ENCODE assay signal across 1 cellular context in the genomic region with DNA sequence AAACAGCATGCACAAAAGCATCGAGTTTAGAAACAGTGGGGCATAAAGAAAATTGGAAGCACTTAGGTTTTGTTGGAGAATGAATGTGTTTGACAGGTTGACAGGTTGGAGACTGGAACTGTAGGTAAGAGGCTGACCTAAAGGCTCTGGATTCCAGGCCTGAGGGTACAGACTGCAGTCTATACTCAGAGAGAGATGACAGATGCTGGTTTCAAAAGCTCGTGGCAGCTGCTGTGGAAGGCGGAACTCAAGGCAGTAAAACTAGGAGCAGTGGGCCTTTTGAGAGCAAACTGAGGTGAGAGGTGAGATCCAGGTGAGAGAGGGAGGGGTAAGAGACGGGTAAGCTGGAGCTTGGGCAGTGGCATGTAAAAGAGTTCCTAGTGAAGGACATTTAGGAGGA.
TF ChIP-seq lines count a peak whose summit lies in the region.

No MANE protein-coding gene starts in this region.

TF ChIP-seq in GM23338, 12 proteins besides CTCF, POLR2A, EP300 and RAD21 (continued from another document):
- TF ChIP-seq, protein P1, sequence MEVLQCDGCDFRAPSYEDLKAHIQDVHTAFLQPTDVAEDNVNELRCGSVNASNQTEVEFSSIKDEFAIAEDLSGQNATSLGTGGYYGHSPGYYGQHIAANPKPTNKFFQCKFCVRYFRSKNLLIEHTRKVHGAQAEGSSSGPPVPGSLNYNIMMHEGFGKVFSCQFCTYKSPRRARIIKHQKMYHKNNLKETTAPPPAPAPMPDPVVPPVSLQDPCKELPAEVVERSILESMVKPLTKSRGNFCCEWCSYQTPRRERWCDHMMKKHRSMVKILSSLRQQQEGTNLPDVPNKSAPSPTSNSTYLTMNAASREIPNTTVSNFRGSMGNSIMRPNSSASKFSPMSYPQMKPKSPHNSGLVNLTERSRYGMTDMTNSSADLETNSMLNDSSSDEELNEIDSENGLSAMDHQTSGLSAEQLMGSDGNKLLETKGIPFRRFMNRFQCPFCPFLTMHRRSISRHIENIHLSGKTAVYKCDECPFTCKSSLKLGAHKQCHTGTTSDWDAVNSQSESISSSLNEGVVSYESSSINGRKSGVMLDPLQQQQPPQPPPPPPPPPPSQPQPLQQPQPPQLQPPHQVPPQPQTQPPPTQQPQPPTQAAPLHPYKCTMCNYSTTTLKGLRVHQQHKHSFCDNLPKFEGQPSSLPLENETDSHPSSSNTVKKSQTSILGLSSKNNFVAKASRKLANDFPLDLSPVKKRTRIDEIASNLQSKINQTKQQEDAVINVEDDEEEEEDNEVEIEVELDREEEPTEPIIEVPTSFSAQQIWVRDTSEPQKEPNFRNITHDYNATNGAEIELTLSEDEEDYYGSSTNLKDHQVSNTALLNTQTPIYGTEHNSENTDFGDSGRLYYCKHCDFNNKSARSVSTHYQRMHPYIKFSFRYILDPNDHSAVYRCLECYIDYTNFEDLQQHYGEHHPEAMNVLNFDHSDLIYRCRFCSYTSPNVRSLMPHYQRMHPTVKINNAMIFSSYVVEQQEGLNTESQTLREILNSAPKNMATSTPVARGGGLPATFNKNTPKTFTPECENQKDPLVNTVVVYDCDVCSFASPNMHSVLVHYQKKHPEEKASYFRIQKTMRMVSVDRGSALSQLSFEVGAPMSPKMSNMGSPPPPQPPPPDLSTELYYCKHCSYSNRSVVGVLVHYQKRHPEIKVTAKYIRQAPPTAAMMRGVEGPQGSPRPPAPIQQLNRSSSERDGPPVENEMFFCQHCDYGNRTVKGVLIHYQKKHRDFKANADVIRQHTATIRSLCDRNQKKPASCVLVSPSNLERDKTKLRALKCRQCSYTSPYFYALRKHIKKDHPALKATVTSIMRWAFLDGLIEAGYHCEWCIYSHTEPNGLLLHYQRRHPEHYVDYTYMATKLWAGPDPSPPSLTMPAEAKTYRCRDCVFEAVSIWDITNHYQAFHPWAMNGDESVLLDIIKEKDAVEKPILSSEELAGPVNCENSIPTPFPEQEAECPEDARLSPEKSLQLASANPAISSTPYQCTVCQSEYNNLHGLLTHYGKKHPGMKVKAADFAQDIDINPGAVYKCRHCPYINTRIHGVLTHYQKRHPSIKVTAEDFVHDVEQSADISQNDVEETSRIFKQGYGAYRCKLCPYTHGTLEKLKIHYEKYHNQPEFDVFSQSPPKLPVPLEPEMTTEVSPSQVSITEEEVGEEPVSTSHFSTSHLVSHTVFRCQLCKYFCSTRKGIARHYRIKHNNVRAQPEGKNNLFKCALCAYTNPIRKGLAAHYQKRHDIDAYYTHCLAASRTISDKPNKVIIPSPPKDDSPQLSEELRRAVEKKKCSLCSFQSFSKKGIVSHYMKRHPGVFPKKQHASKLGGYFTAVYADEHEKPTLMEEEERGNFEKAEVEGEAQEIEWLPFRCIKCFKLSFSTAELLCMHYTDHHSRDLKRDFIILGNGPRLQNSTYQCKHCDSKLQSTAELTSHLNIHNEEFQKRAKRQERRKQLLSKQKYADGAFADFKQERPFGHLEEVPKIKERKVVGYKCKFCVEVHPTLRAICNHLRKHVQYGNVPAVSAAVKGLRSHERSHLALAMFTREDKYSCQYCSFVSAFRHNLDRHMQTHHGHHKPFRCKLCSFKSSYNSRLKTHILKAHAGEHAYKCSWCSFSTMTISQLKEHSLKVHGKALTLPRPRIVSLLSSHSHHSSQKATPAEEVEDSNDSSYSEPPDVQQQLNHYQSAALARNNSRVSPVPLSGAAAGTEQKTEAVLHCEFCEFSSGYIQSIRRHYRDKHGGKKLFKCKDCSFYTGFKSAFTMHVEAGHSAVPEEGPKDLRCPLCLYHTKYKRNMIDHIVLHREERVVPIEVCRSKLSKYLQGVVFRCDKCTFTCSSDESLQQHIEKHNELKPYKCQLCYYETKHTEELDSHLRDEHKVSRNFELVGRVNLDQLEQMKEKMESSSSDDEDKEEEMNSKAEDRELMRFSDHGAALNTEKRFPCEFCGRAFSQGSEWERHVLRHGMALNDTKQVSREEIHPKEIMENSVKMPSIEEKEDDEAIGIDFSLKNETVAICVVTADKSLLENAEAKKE (CRISPR knock-in tag; IDR thresholded peaks at IDR 0.05), result no peak
- TF ChIP-seq JUNB (IDR thresholded peaks at IDR 0.05; ENCODE audit: unreplicated experiment) (no peak), NANOG (IDR thresholded peaks at IDR 0.05; ENCODE audit: borderline replicate concordance) (no peak), STAT1 (IDR thresholded peaks at IDR 0.05; ENCODE audit: unreplicated experiment) (no peak), EZH2phosphoT487 (IDR thresholded peaks at IDR 0.05; ENCODE audit: unreplicated experiment) (no peak)
